Comparison of ENCODE assay signal across 8 cellular contexts in genomic region chr1:167043752-167044488, GRCh38. TPM values are rescaled to one million over a fixed set of nuclear protein-coding genes. Genes with fewer than 3 reads are reported as not detected.
DNase-seq lines count a peak whose midpoint lies in the region; TF ChIP-seq lines count a peak whose summit lies in the region.

No MANE protein-coding gene starts in this region.

- H3K36me3 Mint-ChIP-seq in H9 (ENCODE audit: insufficient read depth in 1 of 3, low read depth in 3 of 3): no peaks in the 10 kb centered on the region

- H3K4me1 ChIP-seq in H9 (ENCODE audit: insufficient read depth, low read length) (no peaks in the 10 kb centered on the region), adrenal gland (replicated peaks in 1 of 2) (no peaks in the 10 kb centered on the region)

- H2BK15ac ChIP-seq in H9 (ENCODE audit: low read depth, low read length): no peak overlapping the region

- no peak overlapping the region for H3K9ac ChIP-seq in H9 (ENCODE audit: extremely low read depth, insufficient read length, low read length)

- no peak overlapping the region for H4K91ac ChIP-seq in H9 (ENCODE audit: insufficient read length, low read depth, low read length)

- no peak overlapping the region for H3K4me2 ChIP-seq in H9 (ENCODE audit: insufficient read depth, insufficient read length, low read length)

- DNase-seq in GM03348 (ENCODE audit: low spot score): peak; percentile 35
- peak; percentile 58 for DNase-seq in H9
- DNase-seq in NB4 (ENCODE audit: low read depth): peak; percentile 62
- DNase-seq in T follicular helper cell (ENCODE audit: low read depth): peak; percentile 61
- peak; percentile 32 to 63 (median 48) for DNase-seq in adrenal gland
- DNase-seq in iris pigment epithelial cell (ENCODE audit: low read depth): peak; percentile 42
- DNase-seq in stimulated activated CD4-positive, alpha-beta T cell treated with anti-CD3 and anti-CD28 coated beads, Interleukin-15, amount 100 ng/mL, for 48 hours (ENCODE audit: low read depth in 2 of 2): peak; percentile 62 to 70
- no peak for DNase-seq in foreskin melanocyte

- TF ChIP-seq CTCF in H9 (conservative IDR thresholded peaks at IDR 0.05) (no peak), NB4 (IDR thresholded peaks at IDR 0.05; ENCODE audit: low read depth, low read length) (no peak), adrenal gland (IDR thresholded peaks at IDR 0.05) (no peak)

- no peak overlapping the region for H3K18ac ChIP-seq in H9 (ENCODE audit: insufficient read length, low read depth, low read length)

- H2AK5ac ChIP-seq in H9 (ENCODE audit: insufficient read length, low read length): no peak overlapping the region

- H2BK20ac ChIP-seq in H9 (ENCODE audit: low read depth, low read length, poor library complexity, severe bottlenecking): no peak overlapping the region

- no peaks in the 10 kb centered on the region for H4K20me1 ChIP-seq in H9 (ENCODE audit: control insufficient read depth, insufficient read depth, insufficient read length)

- H3K27ac Mint-ChIP-seq in H9: no peak overlapping the region

- H2BK5ac ChIP-seq in H9 (ENCODE audit: insufficient read length, low read length): no peak overlapping the region

- H3K4ac ChIP-seq in H9 (ENCODE audit: low read depth, low read length): no peak overlapping the region

- WGBS in H9 (ENCODE audit: extremely low coverage, insufficient read length, low lambda C conversion rate): no CpG with 5 or more reads among the region's 21 CpGs
- WGBS in adrenal gland, 4 donors: 16 to 38% (median 18%) methylated on average over 4 to 21 of the region's 21 CpGs

- TF ChIP-seq POLR2A in NB4 (IDR thresholded peaks at IDR 0.05; ENCODE audit: extremely low read depth, insufficient read length): no peak
- TF ChIP-seq POLR2A in adrenal gland (IDR thresholded peaks at IDR 0.05): no peak

- no peaks in the 10 kb centered on the region for H3K27me3 ChIP-seq in H9 (ENCODE audit: insufficient read depth, low read length)
- peaks cover 6% of the 10 kb centered on the region for H3K27me3 ChIP-seq in adrenal gland

- intact Hi-C loops in adrenal gland (cut with DNase I): no loop called here

- H3K79me2 ChIP-seq in H9 (ENCODE audit: insufficient read depth, low read length): no peaks in the 10 kb centered on the region

- H3K27me3 Mint-ChIP-seq in H9 (ENCODE audit: low read depth): peaks cover 10% of the 10 kb centered on the region

- no peak overlapping the region for H3K14ac ChIP-seq in H9 (ENCODE audit: insufficient read depth, low read length)

- H3K79me1 ChIP-seq in H9 (ENCODE audit: insufficient read depth, low read depth, low read length, poor library complexity, severe bottlenecking): no peaks in the 10 kb centered on the region

- no peak overlapping the region for H3K23ac ChIP-seq in H9 (ENCODE audit: insufficient read length, low read depth, low read length)

- H3K9me3 Mint-ChIP-seq in H9: no peaks in the 10 kb centered on the region; a peak in 1 of 5 replicates

- no peak overlapping the region for H4K5ac ChIP-seq in H9 (ENCODE audit: insufficient read length, low read depth, low read length)

- no peak overlapping the region for H2BK120ac ChIP-seq in H9 (ENCODE audit: low read depth, low read length, poor library complexity, severe bottlenecking)

- no peak overlapping the region for H3K4me3 Mint-ChIP-seq in H9

- no peaks in the 10 kb centered on the region for H3K23me2 ChIP-seq in H9 (ENCODE audit: insufficient read length, low read depth, low read length, poor library complexity, severe bottlenecking)

- no peaks in the 10 kb centered on the region for H3K9me3 ChIP-seq in H9 (ENCODE audit: control insufficient read depth, low read depth, low read length)
- H3K9me3 ChIP-seq in adrenal gland (replicated peaks in 1 of 3): no peaks in the 10 kb centered on the region

- H2BK12ac ChIP-seq in H9 (ENCODE audit: insufficient read length, low read depth, low read length): no peak overlapping the region

- no peak overlapping the region for H3K56ac ChIP-seq in H9 (ENCODE audit: insufficient read length, low read depth, low read length)

- no peak overlapping the region for H2AFZ ChIP-seq in H9 (ENCODE audit: low read length)

- peak overlapping the region; percentile 38 for H3K4me3 ChIP-seq in NB4 (ENCODE audit: low read depth, low read length)
- peak overlapping the region in 1 of 4 donors; percentile 42 for H3K4me3 ChIP-seq in adrenal gland

- no peaks in the 10 kb centered on the region for H3K36me3 ChIP-seq in adrenal gland (replicated peaks in 1 of 2)

- H3K4me1 Mint-ChIP-seq in H9: peaks cover 6% of the 10 kb centered on the region in 2 experiments

- H3T11ph ChIP-seq in H9 (ENCODE audit: low read length): no peak overlapping the region

- H3K27ac ChIP-seq in H9 (ENCODE audit: insufficient read length, low read depth, low read length) (no peak overlapping the region), adrenal gland (no peak overlapping the region)

- H4K8ac ChIP-seq in H9 (replicated peaks; ENCODE audit: insufficient read length, low read depth, low read length): no peak overlapping the region

RNA-seq across cellular contexts. Expression of gene GPA33, which starts 46.3 kb away (rescaled TPM):
- total RNA-seq in H9 (2021): 0.11 TPM in 1 of 2 replicates, not detected in the other
- under 1 TPM in 4 of 8 donors, not detected in 4; 0.12 to 0.79 (median 0.31) TPM for total RNA-seq in adrenal gland
- polyA plus RNA-seq in adrenal gland: under 1 TPM in 2 of 3 donors, not detected in 1; 0.03 to 0.16 TPM

RNA-seq across cellular contexts. Expression of gene STYXL2, which starts 50.0 kb away (rescaled TPM):
- total RNA-seq in H9 (2021) (0.09 and 0.13 TPM in 2 replicates), adrenal gland (1 to 10 TPM in 2 of 8 donors, under 1 TPM in 6; 0.12 to 1.3 (median 0.81) TPM)
- under 1 TPM in 2 of 3 donors, not detected in 1; 0.08 to 0.20 TPM for polyA plus RNA-seq in adrenal gland

RNA-seq across cellular contexts. Expression of gene MAEL, which starts 54.8 kb away (rescaled TPM):
- not detected in 2 replicates for total RNA-seq in H9 (2021)
- not detected for total RNA-seq in adrenal gland
- under 1 TPM in 1 of 3 donors, not detected in 2; 0.17 TPM for polyA plus RNA-seq in adrenal gland
